1 cellular context compared by ENCODE assay signal in the genomic region with DNA sequence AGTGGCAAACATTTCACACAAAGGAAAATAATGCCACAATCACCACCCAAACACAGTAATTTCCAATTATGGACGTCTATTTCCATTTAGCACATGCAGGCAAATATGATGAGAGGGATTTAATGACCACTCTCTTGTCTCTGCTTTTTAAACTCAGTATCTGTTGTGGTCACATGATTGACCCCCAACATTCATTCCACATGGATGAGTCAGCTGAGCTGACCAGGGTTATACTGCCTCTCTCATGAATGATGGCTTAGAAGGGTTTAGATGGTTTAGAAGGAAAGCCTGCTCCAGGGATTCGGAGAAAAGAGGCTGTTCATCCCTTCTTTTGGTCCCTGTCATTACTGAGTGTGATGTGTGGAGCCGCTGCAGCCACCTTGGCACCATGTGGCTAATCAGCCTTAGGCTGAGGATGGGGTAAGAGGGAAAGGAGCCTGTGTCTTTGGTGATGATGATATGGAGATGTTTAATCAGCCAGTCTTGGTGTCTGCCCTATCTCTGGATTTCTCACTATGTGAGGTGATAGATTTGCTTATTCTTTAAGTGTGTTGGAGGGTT.
A peak's percentile ranks its signal among the peaks of the same experiment; 100 is the strongest.
TF ChIP-seq lines count a peak whose summit lies in the region.

No MANE protein-coding gene starts in this region.

TF ChIP-seq in HepG2, 621 proteins besides CTCF, POLR2A, EP300 and RAD21:
- TF ChIP-seq FOSL2 (CRISPR knock-in tag; IDR thresholded peaks at IDR 0.05) (peak; percentile 79), KDM5B (CRISPR knock-in tag; IDR thresholded peaks at IDR 0.05; ENCODE audit: borderline replicate concordance) (no peak)
TF ChIP-seq in HepG2: peak in this region for 1.
